24 cellular contexts compared by ENCODE assay signal in the genomic region with DNA sequence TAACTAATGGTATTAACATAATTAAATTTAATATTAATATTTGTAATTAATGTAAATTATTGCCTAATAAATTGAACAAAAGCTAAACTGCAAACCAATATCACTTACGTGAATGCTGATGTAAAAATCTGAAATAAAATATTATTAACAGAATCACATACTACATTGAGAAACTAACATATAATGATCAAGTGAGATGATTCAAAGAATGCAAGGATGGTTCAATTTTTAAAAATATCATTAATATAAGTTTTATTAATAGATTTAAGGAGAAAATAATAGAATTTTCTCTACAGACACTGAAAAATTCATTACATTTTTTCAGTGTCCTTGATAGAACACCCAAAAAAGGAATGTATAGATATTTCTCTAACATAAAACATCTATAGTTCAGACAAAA. TPM values are rescaled to one million over a fixed set of nuclear protein-coding genes. Genes with fewer than 3 reads are reported as not detected.
DNase-seq lines count a peak whose midpoint lies in the region; ATAC-seq, FAIRE-seq and TF ChIP-seq lines count a peak whose summit lies in the region.
"Had no signal": no experiment of that assay in that cellular context is flagged by ENCODE, and none has a peak within 500 bp of the region (broad histone marks: within the 10 kb centered on the region; RNA-seq: fewer than 3 reads in every experiment).

No MANE protein-coding gene starts in this region.

- FAIRE-seq in frontal cortex (lab: Jason Lieb, UNC): peak; percentile 50
- FAIRE-seq: GM19239, H54, HTR-8/SVneo had no signal

- CTCF ChIA-PET in WTC11 (lab: Charles Lee): no interaction called here

- no peak overlapping the region for H3K9ac ChIP-seq in GM23248

- H3K4me1 Mint-ChIP-seq in WTC11 (peaks cover 12% of the 10 kb centered on the region), endothelial cell (ENCODE audit: unreplicated experiment) (no peaks in the 10 kb centered on the region)
- H3K4me1 Mint-ChIP-seq: CD8-positive, alpha-beta memory T cell had no signal

- no peaks in the 10 kb centered on the region; the same call in none of the 2 replicates for H3F3A ChIP-seq in GM23248 (ENCODE audit: insufficient read depth)

- POLR2A ChIA-PET in WTC11 (lab: Charles Lee): no interaction called here

- no peak overlapping the region for H2AFZ ChIP-seq in GM23248
- H2AFZ ChIP-seq: GM23338 had no signal

- no peak overlapping the region for H3K27ac ChIP-seq in GM23248

- peaks cover 51% of the 10 kb centered on the region for H3K36me3 ChIP-seq in GM23248 (ENCODE audit: low read depth)

- no peaks in the 10 kb centered on the region for H3K27me3 Mint-ChIP-seq in WTC11 (ENCODE audit: low read depth)
- no peaks in the 10 kb centered on the region for H3K27me3 Mint-ChIP-seq in endothelial cell (ENCODE audit: unreplicated experiment)
- H3K27me3 Mint-ChIP-seq: CD4-positive, CD25-positive, alpha-beta regulatory T cell had no signal

- no peak overlapping the region for H3K4me3 ChIP-seq in GM23248
- H3K4me3 ChIP-seq: GM23338 had no signal

- peaks cover 11% of the 10 kb centered on the region for H3K9me3 ChIP-seq in GM23248 (ENCODE audit: low read depth)
- H3K9me3 ChIP-seq: BE2C had no signal

- no peak overlapping the region for H3K4me2 ChIP-seq in GM23248 (ENCODE audit: unreplicated experiment)
- H3K4me2 ChIP-seq: GM23338 had no signal

- H3K27ac Mint-ChIP-seq in WTC11: no peak overlapping the region
- H3K27ac Mint-ChIP-seq in endothelial cell (ENCODE audit: unreplicated experiment): no peak overlapping the region
- H3K27ac Mint-ChIP-seq: CD4-positive, CD25-positive, alpha-beta regulatory T cell; CD8-positive, alpha-beta memory T cell; GM23338; HFFc6 had no signal

- H3K9me3 Mint-ChIP-seq in WTC11: peaks cover 12% of the 10 kb centered on the region
- no peaks in the 10 kb centered on the region for H3K9me3 Mint-ChIP-seq in endothelial cell (ENCODE audit: unreplicated experiment)

- no peaks in the 10 kb centered on the region for H3K27me3 ChIP-seq in GM23248 (replicated peaks; ENCODE audit: insufficient read depth)
- H3K27me3 ChIP-seq: BE2C had no signal

- H3K9me2 ChIP-seq in GM23248 (ENCODE audit: insufficient read depth): no peaks in the 10 kb centered on the region

- no peaks in the 10 kb centered on the region for H3K4me1 ChIP-seq in GM23248 (ENCODE audit: insufficient read depth)
- H3K4me1 ChIP-seq: BE2C had no signal

- H3K4me3 Mint-ChIP-seq in WTC11: no peak overlapping the region
- H3K4me3 Mint-ChIP-seq in endothelial cell (ENCODE audit: unreplicated experiment): no peak overlapping the region
- H3K4me3 Mint-ChIP-seq: CD4-positive, CD25-positive, alpha-beta regulatory T cell; CD8-positive, alpha-beta memory T cell; GM23338; HFFc6 had no signal

- WGBS in GM23248 (ENCODE audit: low coverage in 1 of 2, low lambda C conversion rate in 2 of 2, missing lambda C conversion rate in 2 of 2), 2 experiments: 100% methylated on average over 1 of the region's 1 CpG

- H4K20me1 ChIP-seq in GM23248 (ENCODE audit: insufficient read depth): no peaks in the 10 kb centered on the region

- in situ Hi-C loops in GM23248 (cut with MboI): no loop called here

- peak; percentile 21 for DNase-seq in GM23248
- no peak for DNase-seq in WTC11 (ENCODE audit: low spot score)
- no peak for DNase-seq in frontal cortex (ENCODE audit: low spot score in 2 of 2)
- DNase-seq in endothelial cell (ENCODE audit: low spot score): no peak
- DNase-seq in stimulated activated CD4-positive, alpha-beta T cell treated with anti-CD3 and anti-CD28 coated beads, Interleukin-15, amount 100 ng/mL, for 24 hours: no peak
- no peak for DNase-seq in SW480 (ENCODE audit: low spot score)
- DNase-seq in NCI-H128 (lab: John Stamatoyannopoulos, UW; ENCODE audit: unreplicated experiment): no peak
- DNase-seq: ACHN; BE2C; C1 segment of cervical spinal cord; CD4-positive, CD25-positive, alpha-beta regulatory T cell; CD8-positive, alpha-beta memory T cell; COR-L47; DMS 273 treated with DMSO at 0.1 percent for 48 hours; DMS53; DND-41; EL; HCEC 1CT; HFFc6; IMR-90 had no signal

- peaks cover 8% of the 10 kb centered on the region; the same call in 1 of the 2 replicates for H3K79me2 ChIP-seq in GM23248 (ENCODE audit: insufficient read depth)

- H3K36me3 Mint-ChIP-seq in WTC11: peaks cover 51% of the 10 kb centered on the region
- peaks cover 33% of the 10 kb centered on the region for H3K36me3 Mint-ChIP-seq in endothelial cell (ENCODE audit: low read depth, unreplicated experiment)

- ATAC-seq in WTC11: no peak
- ATAC-seq: GM23338 had no signal

- no peak for TF ChIP-seq CTCF in WTC11 (IDR thresholded peaks at IDR 0.05)
- TF ChIP-seq CTCF in endothelial cell (IDR thresholded peaks at IDR 0.05; ENCODE audit: unreplicated experiment): no peak

TF ChIP-seq in WTC11, 78 proteins besides CTCF, POLR2A, EP300 and RAD21:
- TF ChIP-seq, protein P1, sequence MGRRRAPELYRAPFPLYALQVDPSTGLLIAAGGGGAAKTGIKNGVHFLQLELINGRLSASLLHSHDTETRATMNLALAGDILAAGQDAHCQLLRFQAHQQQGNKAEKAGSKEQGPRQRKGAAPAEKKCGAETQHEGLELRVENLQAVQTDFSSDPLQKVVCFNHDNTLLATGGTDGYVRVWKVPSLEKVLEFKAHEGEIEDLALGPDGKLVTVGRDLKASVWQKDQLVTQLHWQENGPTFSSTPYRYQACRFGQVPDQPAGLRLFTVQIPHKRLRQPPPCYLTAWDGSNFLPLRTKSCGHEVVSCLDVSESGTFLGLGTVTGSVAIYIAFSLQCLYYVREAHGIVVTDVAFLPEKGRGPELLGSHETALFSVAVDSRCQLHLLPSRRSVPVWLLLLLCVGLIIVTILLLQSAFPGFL (CRISPR knock-in tag; IDR thresholded peaks at IDR 0.05; ENCODE audit: borderline replicate concordance): no peak
- TF ChIP-seq ZNF317 (CRISPR knock-in tag; IDR thresholded peaks at IDR 0.05; ENCODE audit: borderline replicate concordance, low read depth) (no peak), HMGA2 (CRISPR knock-in tag; IDR thresholded peaks at IDR 0.05) (0 out of 2 replicates have a peak, but pooled peaks have one; percentile 11), ZNF416 (CRISPR knock-in tag; IDR thresholded peaks at IDR 0.05) (no peak)

RNA-seq across cellular contexts. Expression of a gene that starts 23.5 kb away (rescaled TPM):
- total RNA-seq in GM23248 (2014; rRNA removed; shearing (Covaris generic)): 54.3 and 68.3 TPM in 2 replicates
- 65.0 and 67.7 TPM in 2 replicates for polyA plus RNA-seq in GM23248 (2016; fragmentation: Nextera tagmentation; extraction: Ambion mirVana)
- total RNA-seq in WTC11 (2021): 92.5 to 137 TPM (median 126 TPM) in 3 replicates
- total RNA-seq in frontal cortex: 44.8 TPM
- total RNA-seq in endothelial cell (ENCODE audit: unreplicated experiment): 59.0 TPM
